ENCODE assay signal across 16 cellular contexts in genomic region chr14:67373347-67373746, GRCh38. TPM values are rescaled to one million over a fixed set of nuclear protein-coding genes. Genes with fewer than 3 reads are reported as not detected.
A peak's percentile ranks its signal among the peaks of the same experiment; 100 is the strongest.
DNase-seq lines count a peak whose midpoint lies in the region; ATAC-seq and TF ChIP-seq lines count a peak whose summit lies in the region.
"Had no signal": no experiment of that assay in that cellular context is flagged by ENCODE, and none has a peak within 500 bp of the region (broad histone marks: within the 10 kb centered on the region; RNA-seq: fewer than 3 reads in every experiment).

No MANE protein-coding gene starts in this region.

- peaks cover 53% of the 10 kb centered on the region for H3K4me1 Mint-ChIP-seq in activated CD4-positive, alpha-beta T cell treated with anti-CD3 and anti-CD28 coated beads for 36 hours
- H3K4me1 Mint-ChIP-seq in T-helper 17 cell (peaks cover 22% of the 10 kb centered on the region), natural killer cell (peaks cover 21 to 25% of the 10 kb centered on the region in 2 donors)

- DNase-seq in activated CD4-positive, alpha-beta T cell treated with anti-CD3 and anti-CD28 coated beads for 36 hours, result peak; percentile 34
- no peak for DNase-seq in activated CD4-positive, alpha-beta T cell treated with anti-CD3 and anti-CD28 coated beads, Interleukin-2, amount 50 U/mL, for 1 hour
- DNase-seq in T-helper 17 cell, result no peak
- no peak for DNase-seq in natural killer cell
- DNase-seq in SHP77 (lab: John Stamatoyannopoulos, UW), result no peak
- DNase-seq in NCI-H1436 (lab: John Stamatoyannopoulos, UW), result no peak
- DNase-seq: 8988T; CD4-positive, alpha-beta memory T cell; KBM-7; left ventricle myocardium superior; NCI-H146; NCI-H446; PC-9; thyroid gland had no signal

- CTCF ChIA-PET in activated CD4-positive, alpha-beta T cell treated with anti-CD3 and anti-CD28 coated beads for 36 hours (lab: Charles Lee), result no interaction called here

- peak overlapping the region; percentile 88 for H3K27ac Mint-ChIP-seq in activated CD4-positive, alpha-beta T cell treated with anti-CD3 and anti-CD28 coated beads for 36 hours
- H3K27ac Mint-ChIP-seq in T-helper 17 cell (peak overlapping the region; percentile 88), natural killer cell (peak overlapping the region; percentile 38 to 45)

- no peaks in the 10 kb centered on the region for H3K9me3 Mint-ChIP-seq in activated CD4-positive, alpha-beta T cell treated with anti-CD3 and anti-CD28 coated beads for 36 hours (ENCODE audit: low read depth)
- no peaks in the 10 kb centered on the region for H3K9me3 Mint-ChIP-seq in natural killer cell
- H3K9me3 Mint-ChIP-seq: CD4-positive, alpha-beta memory T cell had no signal

- POLR2A ChIA-PET in activated CD4-positive, alpha-beta T cell treated with anti-CD3 and anti-CD28 coated beads for 36 hours (lab: Charles Lee), result no interaction called here

- H3K36me3 Mint-ChIP-seq in activated CD4-positive, alpha-beta T cell treated with anti-CD3 and anti-CD28 coated beads for 36 hours (ENCODE audit: low read depth), result peaks cover 53% of the 10 kb centered on the region
- peaks cover 11% of the 10 kb centered on the region for H3K36me3 Mint-ChIP-seq in T-helper 17 cell (ENCODE audit: low read depth)
- peaks cover 24% of the 10 kb centered on the region for H3K36me3 Mint-ChIP-seq in natural killer cell

- no peaks in the 10 kb centered on the region for H3K27me3 Mint-ChIP-seq in activated CD4-positive, alpha-beta T cell treated with anti-CD3 and anti-CD28 coated beads for 36 hours
- H3K27me3 Mint-ChIP-seq in T-helper 17 cell (no peaks in the 10 kb centered on the region), natural killer cell (ENCODE audit: low read depth in 2 of 2) (no peaks in the 10 kb centered on the region)
- H3K27me3 Mint-ChIP-seq: CD4-positive, alpha-beta memory T cell had no signal

- intact Hi-C loops in activated CD4-positive, alpha-beta T cell treated with anti-CD3 and anti-CD28 coated beads for 36 hours (cut with DNase I, micrococcal nuclease), result loop anchor here in 1 of 2 experiments (1.0 kb wide), 1 partner anchor 13 kb away; the partner anchor contains the start of gene EIF2S1
- intact Hi-C loops in natural killer cell (cut with micrococcal nuclease), result no loop called here

- no peak overlapping the region for H3K4me3 Mint-ChIP-seq in activated CD4-positive, alpha-beta T cell treated with anti-CD3 and anti-CD28 coated beads for 36 hours
- H3K4me3 Mint-ChIP-seq in T-helper 17 cell (no peak overlapping the region), natural killer cell (no peak overlapping the region)

- peak; percentile 94 for ATAC-seq in activated CD4-positive, alpha-beta T cell treated with anti-CD3 and anti-CD28 coated beads for 36 hours
- ATAC-seq in GM18907 (IDR thresholded peaks at IDR 0.05; ENCODE audit: unreplicated experiment) (peak; percentile 62), T-helper 17 cell (peak; percentile 71), natural killer cell (no peak), SK-N-SH treated with all-trans-retinoic acid at 6 μM for 48 hours (no peak)
- ATAC-seq: left ventricle myocardium superior had no signal

- no peaks in the 10 kb centered on the region for H3K9me3 ChIP-seq in T-helper 17 cell (ENCODE audit: control insufficient read depth, low read length, poor library complexity, severe bottlenecking)
- H3K9me3 ChIP-seq: thyroid gland had no signal

- TF ChIP-seq CTCF in natural killer cell (IDR thresholded peaks at IDR 0.05), result no peak

TF ChIP-seq in SK-N-SH treated with all-trans-retinoic acid at 6 μM for 48 hours, 23 proteins besides CTCF, POLR2A, EP300 and RAD21:
- TF ChIP-seq ZNF70 (CRISPR knock-in tag; IDR thresholded peaks at IDR 0.05) (no peak), TCF4 (CRISPR knock-in tag; IDR thresholded peaks at IDR 0.05; ENCODE audit: borderline replicate concordance) (no peak), ZC3H10 (CRISPR knock-in tag; IDR thresholded peaks at IDR 0.05) (no peak), ISL1 (CRISPR knock-in tag; IDR thresholded peaks at IDR 0.05) (no peak), CSRNP3 (CRISPR knock-in tag; IDR thresholded peaks at IDR 0.05) (no peak), RARB (CRISPR knock-in tag; IDR thresholded peaks at IDR 0.05) (no peak), SNAI2 (CRISPR knock-in tag; IDR thresholded peaks at IDR 0.05) (no peak)
- TF ChIP-seq, protein P1, sequence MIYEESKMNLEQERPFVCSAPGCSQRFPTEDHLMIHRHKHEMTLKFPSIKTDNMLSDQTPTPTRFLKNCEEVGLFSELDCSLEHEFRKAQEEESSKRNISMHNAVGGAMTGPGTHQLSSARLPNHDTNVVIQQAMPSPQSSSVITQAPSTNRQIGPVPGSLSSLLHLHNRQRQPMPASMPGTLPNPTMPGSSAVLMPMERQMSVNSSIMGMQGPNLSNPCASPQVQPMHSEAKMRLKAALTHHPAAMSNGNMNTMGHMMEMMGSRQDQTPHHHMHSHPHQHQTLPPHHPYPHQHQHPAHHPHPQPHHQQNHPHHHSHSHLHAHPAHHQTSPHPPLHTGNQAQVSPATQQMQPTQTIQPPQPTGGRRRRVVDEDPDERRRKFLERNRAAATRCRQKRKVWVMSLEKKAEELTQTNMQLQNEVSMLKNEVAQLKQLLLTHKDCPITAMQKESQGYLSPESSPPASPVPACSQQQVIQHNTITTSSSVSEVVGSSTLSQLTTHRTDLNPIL (CRISPR knock-in tag; IDR thresholded peaks at IDR 0.05; ENCODE audit: low read depth), result no peak
TF ChIP-seq in SK-N-SH treated with all-trans-retinoic acid at 6 μM for 48 hours: peak in this region for 0.

RNA-seq across cellular contexts. Expression of gene EIF2S1, which starts 13.2 kb away (rescaled TPM):
- total RNA-seq in activated CD4-positive, alpha-beta T cell treated with anti-CD3 and anti-CD28 coated beads for 36 hours, result 100 to 1,000 TPM; 212 to 233 TPM
- total RNA-seq in T-helper 17 cell (10 to 100 TPM; 38.4 to 49.7 TPM), natural killer cell (10 to 100 TPM; 31.6 to 37.7 (median 33.2) TPM)

RNA-seq across cellular contexts. Expression of gene ATP6V1D, which starts 13.7 kb away (rescaled TPM):
- total RNA-seq in activated CD4-positive, alpha-beta T cell treated with anti-CD3 and anti-CD28 coated beads for 36 hours, result 10 to 100 TPM; 23.3 to 26.7 TPM
- 10 to 100 TPM; 41.0 to 47.4 TPM for total RNA-seq in T-helper 17 cell
- total RNA-seq in natural killer cell, result 10 to 100 TPM; 61.9 to 77.5 (median 70.0) TPM

RNA-seq across cellular contexts. Expression of gene PLEK2, which starts 38.6 kb away (rescaled TPM):
- total RNA-seq in activated CD4-positive, alpha-beta T cell treated with anti-CD3 and anti-CD28 coated beads for 36 hours, result 1 to 10 TPM; 2.9 to 5.1 TPM
- total RNA-seq in T-helper 17 cell (1 to 10 TPM; 1.7 to 2.1 TPM), natural killer cell (not detected)
- total RNA-seq: left ventricle myocardium superior had no signal

Comparison
In these comparisons a context has a peak if more than half of its experiments do, and no peak if none do; other contexts are left out.
1. ATAC-seq: peak in activated CD4-positive, alpha-beta T cell treated with anti-CD3 and anti-CD28 coated beads for 36 hours (single experiment), GM18907 (single experiment) and T-helper 17 cell (single experiment); none in natural killer cell (0 of 3) and SK-N-SH treated with all-trans-retinoic acid at 6 μM for 48 hours (single experiment).
2. RNA of gene EIF2S1, which starts 13.2 kb away (total RNA-seq): 212 to 233 TPM in activated CD4-positive, alpha-beta T cell treated with anti-CD3 and anti-CD28 coated beads for 36 hours; 38.4 to 49.7 TPM in T-helper 17 cell and 31.6 to 37.7 TPM in natural killer cell; every median in the first group is over 4 times any median in the second.
3. Peak in every context shown above with its lines, with median percentiles within 50 percentile points of each other: H3K27ac Mint-ChIP-seq.